23 cellular contexts compared by ENCODE assay signal in genomic region chr6:114312931-114313330, GRCh38. TPM values are rescaled to one million over a fixed set of nuclear protein-coding genes. Genes with fewer than 3 reads are reported as not detected.
DNase-seq lines count a peak whose midpoint lies in the region; ATAC-seq and TF ChIP-seq lines count a peak whose summit lies in the region.
"Had no signal": no experiment of that assay in that cellular context is flagged by ENCODE, and none has a peak within 500 bp of the region (broad histone marks: within the 10 kb centered on the region; RNA-seq: fewer than 3 reads in every experiment).

No MANE protein-coding gene starts in this region.

- CTCF ChIA-PET in CD8-positive, alpha-beta T cell (lab: Charles Lee): no interaction called here

- H3K4me3 ChIP-seq in CD8-positive, alpha-beta T cell (ENCODE audit: low read depth, low read length): no peak overlapping the region
- H3K4me3 ChIP-seq: coronary artery, HAP-1, heart right ventricle, transverse colon had no signal

- no peaks in the 10 kb centered on the region for H3K36me3 Mint-ChIP-seq in CD8-positive, alpha-beta T cell
- H3K36me3 Mint-ChIP-seq: immature natural killer cell had no signal

- H3K9me3 ChIP-seq in CD8-positive, alpha-beta T cell (ENCODE audit: low read length): no peaks in the 10 kb centered on the region
- H3K9me3 ChIP-seq: HAP-1, heart right ventricle, transverse colon had no signal

- H3K4me1 Mint-ChIP-seq in CD8-positive, alpha-beta T cell (ENCODE audit: low read depth): no peaks in the 10 kb centered on the region
- H3K4me1 Mint-ChIP-seq: activated T-helper 17 cell treated with anti-CD3 and anti-CD28 coated beads, Interleukin-2, amount 50 U/mL, for 72 hours; immature natural killer cell had no signal

- H3K4me3 Mint-ChIP-seq in CD8-positive, alpha-beta T cell: no peak overlapping the region
- H3K4me3 Mint-ChIP-seq: activated T-helper 17 cell treated with anti-CD3 and anti-CD28 coated beads, Interleukin-2, amount 50 U/mL, for 72 hours; immature natural killer cell; stimulated activated naive CD8-positive, alpha-beta T cell treated with anti-CD3 and anti-CD28 coated beads, Interleukin-15, Interleukin-2, amounts not matched to agents 100 ng/mL and 50 ng/mL, for 24 hours had no signal

- ATAC-seq in GM18873 (IDR thresholded peaks at IDR 0.05; ENCODE audit: low FRiP score, unreplicated experiment) (peak; percentile 61), HG02870 (IDR thresholded peaks at IDR 0.05; ENCODE audit: unreplicated experiment) (peak; percentile 76)
- ATAC-seq in CD8-positive, alpha-beta T cell: no peak
- ATAC-seq: activated T-helper 17 cell treated with anti-CD3 and anti-CD28 coated beads, Interleukin-2, amount 50 U/mL, for 72 hours; heart right ventricle had no signal

- no peak for TF ChIP-seq CTCF in CD8-positive, alpha-beta T cell (IDR thresholded peaks at IDR 0.05)

- no peak overlapping the region for H3K27ac ChIP-seq in CD8-positive, alpha-beta T cell (ENCODE audit: low read depth, low read length)
- H3K27ac ChIP-seq: coronary artery, heart right ventricle, transverse colon had no signal

- H3K9me3 Mint-ChIP-seq in CD8-positive, alpha-beta T cell: peaks cover 2% of the 10 kb centered on the region
- H3K9me3 Mint-ChIP-seq: activated T-helper 17 cell treated with anti-CD3 and anti-CD28 coated beads, Interleukin-2, amount 50 U/mL, for 72 hours; stimulated activated naive CD8-positive, alpha-beta T cell treated with anti-CD3 and anti-CD28 coated beads, Interleukin-15, Interleukin-2, amounts not matched to agents 100 ng/mL and 50 ng/mL, for 24 hours had no signal

- no peaks in the 10 kb centered on the region for H3K4me1 ChIP-seq in CD8-positive, alpha-beta T cell (ENCODE audit: insufficient read depth, low read length)
- H3K4me1 ChIP-seq: HAP-1, heart right ventricle, transverse colon had no signal

- H3K27me3 Mint-ChIP-seq in CD8-positive, alpha-beta T cell (ENCODE audit: low read depth): no peaks in the 10 kb centered on the region
- H3K27me3 Mint-ChIP-seq: stimulated activated naive CD8-positive, alpha-beta T cell treated with anti-CD3 and anti-CD28 coated beads, Interleukin-15, Interleukin-2, amounts not matched to agents 100 ng/mL and 50 ng/mL, for 24 hours had no signal

- no peaks in the 10 kb centered on the region for H3K36me3 ChIP-seq in CD8-positive, alpha-beta T cell (ENCODE audit: insufficient read depth, low read length)
- H3K36me3 ChIP-seq: HAP-1, heart right ventricle, transverse colon had no signal

- DNase-seq in HS-27A (ENCODE audit: low read depth) (peak; percentile 7), T-helper 9 cell (no peak), NCI-H446 (lab: John Stamatoyannopoulos, UW) (no peak)
- DNase-seq in activated effector memory CD4-positive, alpha-beta T cell treated with Interleukin-2 at 50 U/mL for 16 hours: no peak
- DNase-seq in CD8-positive, alpha-beta T cell: no peak
- DNase-seq: DND-41; heart right ventricle; immature natural killer cell; IMR-90; NCI-H187 treated with DMSO at 0.1 percent for 48 hours; NCI-H446 treated with DMSO at 0.1 percent for 48 hours; small intestine; stimulated activated CD4-positive, alpha-beta T cell treated with anti-CD3 and anti-CD28 coated beads, Interleukin-2, amount 100 ng/mL, for 48 hours; SW 1271; transverse colon had no signal

- no peaks in the 10 kb centered on the region for H3K27me3 ChIP-seq in CD8-positive, alpha-beta T cell (ENCODE audit: insufficient read depth, low read length)
- H3K27me3 ChIP-seq: heart right ventricle, transverse colon had no signal

- POLR2A ChIA-PET in CD8-positive, alpha-beta T cell (lab: Charles Lee): no interaction called here

- intact Hi-C loops in CD8-positive, alpha-beta T cell (cut with DNase I, micrococcal nuclease): no loop called here

- no peak overlapping the region for H3K27ac Mint-ChIP-seq in CD8-positive, alpha-beta T cell
- H3K27ac Mint-ChIP-seq: activated T-helper 17 cell treated with anti-CD3 and anti-CD28 coated beads, Interleukin-2, amount 50 U/mL, for 72 hours; immature natural killer cell; stimulated activated naive CD8-positive, alpha-beta T cell treated with anti-CD3 and anti-CD28 coated beads, Interleukin-15, Interleukin-2, amounts not matched to agents 100 ng/mL and 50 ng/mL, for 24 hours had no signal

RNA-seq across cellular contexts. Expression of gene HS3ST5, which starts 29.9 kb away (rescaled TPM):
- total RNA-seq in CD8-positive, alpha-beta T cell: not detected
- total RNA-seq: activated T-helper 17 cell treated with anti-CD3 and anti-CD28 coated beads, Interleukin-2, amount 50 U/mL, for 72 hours; heart right ventricle; IMR-90; lower leg skin; pulmonary artery endothelial cell had no signal
